In genomic region chr1:204560002-204560401, GRCh38 we compare ENCODE assay signal across 8 cellular contexts. TPM values are rescaled to one million over a fixed set of nuclear protein-coding genes. Genes with fewer than 3 reads are reported as not detected.
DNase-seq lines count a peak whose midpoint lies in the region; ATAC-seq and TF ChIP-seq lines count a peak whose summit lies in the region.
"Not testable (repeated sequence)": the region's sequence is repeated elsewhere in the genome, so short reads cannot be mapped to it uniquely, and the experiment has no call there.

No MANE protein-coding gene starts in this region.

- not testable (repeated sequence) for H3K9me2 ChIP-seq in DOHH2 (replicated peaks; ENCODE audit: control insufficient read depth, low read length)

- H3K27me3 ChIP-seq in A673 (replicated peaks; ENCODE audit: insufficient read depth, low read depth, low read length, poor library complexity); DOHH2 (ENCODE audit: control insufficient read depth, low read length); trophoblast cell (ENCODE audit: insufficient read depth, low read length): not testable (repeated sequence)

- not testable (repeated sequence) for H3K36me3 ChIP-seq in A673 (ENCODE audit: insufficient read depth, low read length, poor library complexity, severe bottlenecking); trophoblast cell (ENCODE audit: control insufficient read depth in 1 of 2, insufficient read depth in 2 of 2, low read length in 2 of 2)
- peaks cover 76% of the 10 kb centered on the region for H3K36me3 ChIP-seq in DOHH2 (ENCODE audit: control insufficient read depth, low read length)

- H3K9ac ChIP-seq in trophoblast cell (ENCODE audit: low read length): not testable (repeated sequence)

- peaks cover 47% of the 10 kb centered on the region for H3K79me2 ChIP-seq in DOHH2 (ENCODE audit: control insufficient read depth, low read length)
- not testable (repeated sequence) for H3K79me2 ChIP-seq in trophoblast cell (ENCODE audit: control insufficient read depth, insufficient read depth, low read length, poor library complexity)

- H3K4me2 ChIP-seq in DOHH2 (ENCODE audit: low read length): peak overlapping the region; percentile 55
- not testable (repeated sequence) for H3K4me2 ChIP-seq in trophoblast cell (ENCODE audit: low read length)

- WGBS in trophoblast cell (ENCODE audit: extremely low coverage, insufficient coverage, insufficient read length): no CpG with 5 or more reads among the region's 6 CpGs

- H3K9me3 ChIP-seq in A673 (ENCODE audit: low read depth, low read length, poor library complexity, severe bottlenecking); DOHH2 (ENCODE audit: control insufficient read depth, insufficient read depth, low read length); trophoblast cell (ENCODE audit: insufficient read depth, low read depth, low read length): not testable (repeated sequence)

- not testable (repeated sequence) for H3K23ac ChIP-seq in trophoblast cell (ENCODE audit: low read length)

- H3K4me1 Mint-ChIP-seq in activated B cell treated with CpG ODN at 0.5 μM for 24 hours: peaks cover 53% of the 10 kb centered on the region

- H4K20me1 ChIP-seq in DOHH2 (ENCODE audit: control insufficient read depth, insufficient read depth, low read depth, low read length): not testable (repeated sequence)

- TF ChIP-seq EP300 in Ishikawa (IDR thresholded peaks at IDR 0.05; ENCODE audit: borderline replicate concordance): not testable (repeated sequence)

- not testable (repeated sequence) for H3K4me3 ChIP-seq in A673 (ENCODE audit: low read depth, low read length, poor library complexity, severe bottlenecking); fibroblast of mammary gland (ENCODE audit: control insufficient read depth, low read depth, low read length); trophoblast cell (ENCODE audit: low read depth, low read length)
- H3K4me3 ChIP-seq in DOHH2 (ENCODE audit: low read length): peak overlapping the region; percentile 40

- H3K27ac Mint-ChIP-seq in activated B cell treated with CpG ODN at 0.5 μM for 24 hours: peak overlapping the region; percentile 20

- not testable (repeated sequence) for H4K91ac ChIP-seq in trophoblast cell (ENCODE audit: low read depth, low read length)

- peak overlapping the region; percentile 67 for H3K27ac ChIP-seq in A673 (ENCODE audit: low read depth, low read length, poor library complexity, severe bottlenecking)
- peak overlapping the region; percentile 85 for H3K27ac ChIP-seq in DOHH2 (ENCODE audit: low read depth, low read length)
- peak overlapping the region; percentile 57 for H3K27ac ChIP-seq in trophoblast cell (ENCODE audit: low read depth, low read length)

- H3K18ac ChIP-seq in trophoblast cell (ENCODE audit: low read length): not testable (repeated sequence)

- H2BK12ac ChIP-seq in trophoblast cell (ENCODE audit: low read length): not testable (repeated sequence)

- H2AFZ ChIP-seq in trophoblast cell (ENCODE audit: insufficient read depth, low read length, poor library complexity): not testable (repeated sequence)

- CTCF ChIA-PET in A673 (lab: Charles Lee): not testable (repeated sequence)
- CTCF ChIA-PET in activated B cell treated with CpG ODN at 0.5 μM for 24 hours (lab: Charles Lee): interaction anchor here (0.7 to 5.0 kb wide), 2 partner anchors 231 to 247 kb away, joined by 3 to 23 read pairs; no protein-coding TSS in a partner anchor

- not testable (repeated sequence) for H2BK120ac ChIP-seq in trophoblast cell (ENCODE audit: insufficient read depth, low read length, poor library complexity)

- POLR2A ChIA-PET in A673 (lab: Charles Lee; ENCODE audit: low non-redundant PET) (interaction anchor here (0.7 kb wide), 1 partner anchor 159 kb away, joined by 3 read pairs; no protein-coding TSS in a partner anchor), activated B cell treated with CpG ODN at 0.5 μM for 24 hours (lab: Charles Lee) (interaction anchor here (0.5 kb wide), 1 partner anchor 759 kb away, joined by 3 read pairs; no protein-coding TSS in a partner anchor)

- not testable (repeated sequence) for H3K79me1 ChIP-seq in trophoblast cell (ENCODE audit: low read length)

- intact Hi-C loops in A673 (cut with micrococcal nuclease; ENCODE audit: unreplicated experiment); activated B cell treated with CpG ODN at 0.5 μM for 24 hours (cut with micrococcal nuclease): not testable (repeated sequence)

- DNase-seq in A673 (ENCODE audit: low spot score): peak; percentile 58
- DNase-seq in NCI-H1417 (lab: John Stamatoyannopoulos, UW): peak in 2 of 3 experiments; percentile 49 to 53
- DNase-seq in NCI-H82 (lab: John Stamatoyannopoulos, UW): peak; percentile 47
- DNase-seq in activated B cell treated with CpG ODN at 0.5 μM for 24 hours, trophoblast cell: not testable (repeated sequence)
- DNase-seq in fibroblast of mammary gland (ENCODE audit: low read depth): peak; percentile 25

- not testable (repeated sequence) for TF ChIP-seq RAD21 in Ishikawa (IDR thresholded peaks at IDR 0.05; ENCODE audit: low read depth)

- H3K14ac ChIP-seq in trophoblast cell (ENCODE audit: low read length): not testable (repeated sequence)

- H3K4ac ChIP-seq in trophoblast cell (ENCODE audit: low read depth, low read length): not testable (repeated sequence)

- not testable (repeated sequence) for H3K27me3 Mint-ChIP-seq in activated B cell treated with CpG ODN at 0.5 μM for 24 hours

- not testable (repeated sequence) for ATAC-seq in activated B cell treated with CpG ODN at 0.5 μM for 24 hours (ENCODE audit: low read depth)

- TF ChIP-seq CTCF in A673 (conservative IDR thresholded peaks at IDR 0.05; ENCODE audit: low read depth, low read length); DOHH2 (IDR thresholded peaks at IDR 0.05; ENCODE audit: low read depth, low read length, poor library complexity, severe bottlenecking); activated B cell treated with CpG ODN at 0.5 μM for 24 hours (IDR thresholded peaks at IDR 0.05); fibroblast of mammary gland (conservative IDR thresholded peaks at IDR 0.05; ENCODE audit: control insufficient read depth, insufficient read depth, low read depth, low read length): not testable (repeated sequence)

- H3F3A ChIP-seq in DOHH2 (ENCODE audit: control insufficient read depth, insufficient read depth): peaks cover 52% of the 10 kb centered on the region

- H2AK5ac ChIP-seq in trophoblast cell (ENCODE audit: low read length): not testable (repeated sequence)

- not testable (repeated sequence) for H4K8ac ChIP-seq in trophoblast cell (ENCODE audit: low read depth, low read length)

- H3K36me3 Mint-ChIP-seq in activated B cell treated with CpG ODN at 0.5 μM for 24 hours (ENCODE audit: low read depth): peaks cover 71% of the 10 kb centered on the region

- H4K12ac ChIP-seq in trophoblast cell (ENCODE audit: low read depth, low read length): not testable (repeated sequence)

- not testable (repeated sequence) for BruUV-seq in A673 (replicated peaks; lab: Mats Ljungman, UMichigan)

- H3K4me3 Mint-ChIP-seq in activated B cell treated with CpG ODN at 0.5 μM for 24 hours: not testable (repeated sequence)

- H2BK5ac ChIP-seq in trophoblast cell (ENCODE audit: low read depth, low read length, poor library complexity): not testable (repeated sequence)

- not testable (repeated sequence) for H3K9me3 Mint-ChIP-seq in activated B cell treated with CpG ODN at 0.5 μM for 24 hours

- not testable (repeated sequence) for H3K4me1 ChIP-seq in A673 (ENCODE audit: insufficient read depth, low read length, poor library complexity, severe bottlenecking)
- peaks cover 99% of the 10 kb centered on the region for H3K4me1 ChIP-seq in DOHH2 (ENCODE audit: control insufficient read depth, low read length)
- H3K4me1 ChIP-seq in trophoblast cell (ENCODE audit: control insufficient read depth in 1 of 2, insufficient read depth in 2 of 2, low read length in 2 of 2): peaks cover 23 to 29% of the 10 kb centered on the region in 2 experiments

TF ChIP-seq in Ishikawa, 13 proteins besides CTCF, POLR2A, EP300 and RAD21:
- TF ChIP-seq FOXM1 (IDR thresholded peaks at IDR 0.05; ENCODE audit: borderline replicate concordance, low read depth): peak; percentile 47; the same call in 1 of the 2 replicates

RNA-seq across cellular contexts. Expression of gene MDM4, which starts 43.8 kb away (rescaled TPM):
- total RNA-seq in A673 (2021) (71.3 and 86.1 TPM in 2 replicates), activated B cell treated with CpG ODN at 0.5 μM for 24 hours (221 and 264 TPM in 2 replicates)
- 16.1 and 17.2 TPM in 2 replicates for polyA plus RNA-seq in trophoblast cell (2013)
